38 cellular contexts compared by ENCODE assay signal in genomic region chr16:17743158-17743557, GRCh38.
"Had no signal": no experiment of that assay in that cellular context is flagged by ENCODE, and none has a peak within 500 bp of the region (broad histone marks: within the 10 kb centered on the region; RNA-seq: fewer than 3 reads in every experiment).

No MANE protein-coding gene starts in this region.

- H3K36me3 Mint-ChIP-seq: activated CD8-positive, alpha-beta memory T cell treated with anti-CD3 and anti-CD28 coated beads, Interleukin-2, amount 10 ng/mL, durations not matched to agents 7 days and 5 days; activated naive CD8-positive, alpha-beta T cell treated with anti-CD3 and anti-CD28 coated beads for 36 hours had no signal

- H3K9ac ChIP-seq: KMS-11 had no signal

- H3K36me3 ChIP-seq: ascending aorta, Peyer's patch, SJSA1 had no signal

- H3K4me3 ChIP-seq: ascending aorta, Peyer's patch, SJSA1 had no signal

- H3K27me3 ChIP-seq: ascending aorta, Peyer's patch, SJSA1 had no signal

- H3K9me3 ChIP-seq: ascending aorta, Peyer's patch, SJSA1 had no signal

- H3K27me3 Mint-ChIP-seq: activated CD4-positive, alpha-beta memory T cell treated with anti-CD3 and anti-CD28 coated beads, Interleukin-2, amount 10 ng/mL, durations not matched to agents 7 days and 5 days; activated CD8-positive, alpha-beta memory T cell treated with anti-CD3 and anti-CD28 coated beads, Interleukin-2, amount 10 ng/mL, durations not matched to agents 7 days and 5 days had no signal

- H3K4me1 ChIP-seq: ascending aorta, Peyer's patch, SJSA1 had no signal

- H3K4me2 ChIP-seq: KMS-11 had no signal

- H3K4me3 Mint-ChIP-seq: activated CD4-positive, alpha-beta memory T cell treated with anti-CD3 and anti-CD28 coated beads, Interleukin-2, amount 10 ng/mL, durations not matched to agents 7 days and 5 days; activated CD8-positive, alpha-beta memory T cell treated with anti-CD3 and anti-CD28 coated beads, Interleukin-2, amount 10 ng/mL, durations not matched to agents 7 days and 5 days; activated naive CD8-positive, alpha-beta T cell treated with anti-CD3 and anti-CD28 coated beads for 36 hours; activated T-cell treated with anti-CD3 and anti-CD28 coated beads, Interleukin-2, amount 50 U/mL, for 72 hours; activated T-helper 17 cell treated with anti-CD3 and anti-CD28 coated beads, Interleukin-2, amount 50 U/mL, for 72 hours had no signal

- H3K9me3 Mint-ChIP-seq: activated CD4-positive, alpha-beta memory T cell treated with anti-CD3 and anti-CD28 coated beads, Interleukin-2, amount 10 ng/mL, durations not matched to agents 7 days and 5 days; activated naive CD8-positive, alpha-beta T cell treated with anti-CD3 and anti-CD28 coated beads for 36 hours; activated T-cell treated with anti-CD3 and anti-CD28 coated beads, Interleukin-2, amount 50 U/mL, for 72 hours; activated T-helper 17 cell treated with anti-CD3 and anti-CD28 coated beads, Interleukin-2, amount 50 U/mL, for 72 hours had no signal

- H3K27ac ChIP-seq: ascending aorta, KMS-11, Peyer's patch, SJSA1, VCaP had no signal

- ATAC-seq: activated CD8-positive, alpha-beta memory T cell treated with anti-CD3 and anti-CD28 coated beads, Interleukin-2, amount 10 ng/mL, durations not matched to agents 7 days and 5 days; activated T-cell treated with anti-CD3 and anti-CD28 coated beads, Interleukin-2, amount 50 U/mL, for 72 hours; activated T-helper 17 cell treated with anti-CD3 and anti-CD28 coated beads, Interleukin-2, amount 50 U/mL, for 72 hours; PC-3 had no signal

- DNase-seq: activated CD4-positive, alpha-beta memory T cell treated with anti-CD3 and anti-CD28 coated beads, Interleukin-2, amount 10 ng/mL, durations not matched to agents 7 days and 5 days; activated CD4-positive, alpha-beta T cell treated with anti-CD3 and anti-CD28 coated beads for 1 hour; activated CD4-positive, alpha-beta T cell treated with anti-CD3 and anti-CD28 coated beads for 48 hours; activated CD4-positive, CD25-positive, alpha-beta regulatory T cell; activated CD8-positive, alpha-beta memory T cell treated with anti-CD3 and anti-CD28 coated beads for 24 hours; activated CD8-positive, alpha-beta memory T cell treated with anti-CD3 and anti-CD28 coated beads, Interleukin-2, amount 10 ng/mL, durations not matched to agents 7 days and 5 days; activated CD8-positive, alpha-beta memory T cell treated with anti-CD3 and anti-CD28 coated beads, Interleukin-2, amount 50 U/mL, for 48 hours; activated effector memory CD4-positive, alpha-beta T cell treated with anti-CD3 and anti-CD28 coated beads, Interleukin-2, amount 50 U/mL, for 16 hours; activated naive CD4-positive, alpha-beta T cell; activated naive CD4-positive, alpha-beta T cell treated with anti-CD3 and anti-CD28 coated beads, Interleukin-2, amount 50 U/mL, for 16 hours; activated naive CD8-positive, alpha-beta T cell treated with anti-CD3 and anti-CD28 coated beads for 36 hours; activated T-cell treated with anti-CD3 and anti-CD28 coated beads, Interleukin-2, amount 50 U/mL, for 72 hours; amniotic stem cell; MM.1S; MV-4-11; NCI-H1092; NCI-H1436 treated with DMSO at 0.1 percent for 48 hours; NCI-H187; NCI-H2029 treated with DMSO at 0.1 percent for 48 hours; NCI-H2107; NCI-H2171; NCI-H510A; NCI-H526; NCI-H748 treated with DMSO at 0.1 percent for 48 hours; NK-92 treated with Interleukin-12 subunit alpha and Interleukin-12 subunit beta, amount 100 ng/mL, for 24 hours; PC-3; Peyer's patch; RPMI8226; SHP77 treated with DMSO at 0.1 percent for 48 hours; SW 1271; T-helper 1 cell; T-helper 2 cell; T-helper 9 cell had no signal

- H3K4me1 Mint-ChIP-seq: activated CD4-positive, alpha-beta memory T cell treated with anti-CD3 and anti-CD28 coated beads, Interleukin-2, amount 10 ng/mL, durations not matched to agents 7 days and 5 days; activated CD8-positive, alpha-beta memory T cell treated with anti-CD3 and anti-CD28 coated beads, Interleukin-2, amount 10 ng/mL, durations not matched to agents 7 days and 5 days; activated naive CD8-positive, alpha-beta T cell treated with anti-CD3 and anti-CD28 coated beads for 36 hours; activated T-helper 17 cell treated with anti-CD3 and anti-CD28 coated beads, Interleukin-2, amount 50 U/mL, for 72 hours had no signal

- H3K27ac Mint-ChIP-seq: activated CD4-positive, alpha-beta memory T cell treated with anti-CD3 and anti-CD28 coated beads, Interleukin-2, amount 10 ng/mL, durations not matched to agents 7 days and 5 days; activated CD8-positive, alpha-beta memory T cell treated with anti-CD3 and anti-CD28 coated beads, Interleukin-2, amount 10 ng/mL, durations not matched to agents 7 days and 5 days; activated naive CD8-positive, alpha-beta T cell treated with anti-CD3 and anti-CD28 coated beads for 36 hours; activated T-cell treated with anti-CD3 and anti-CD28 coated beads, Interleukin-2, amount 50 U/mL, for 72 hours; activated T-helper 17 cell treated with anti-CD3 and anti-CD28 coated beads, Interleukin-2, amount 50 U/mL, for 72 hours had no signal
